25 cellular contexts compared by ENCODE assay signal in the genomic region with DNA sequence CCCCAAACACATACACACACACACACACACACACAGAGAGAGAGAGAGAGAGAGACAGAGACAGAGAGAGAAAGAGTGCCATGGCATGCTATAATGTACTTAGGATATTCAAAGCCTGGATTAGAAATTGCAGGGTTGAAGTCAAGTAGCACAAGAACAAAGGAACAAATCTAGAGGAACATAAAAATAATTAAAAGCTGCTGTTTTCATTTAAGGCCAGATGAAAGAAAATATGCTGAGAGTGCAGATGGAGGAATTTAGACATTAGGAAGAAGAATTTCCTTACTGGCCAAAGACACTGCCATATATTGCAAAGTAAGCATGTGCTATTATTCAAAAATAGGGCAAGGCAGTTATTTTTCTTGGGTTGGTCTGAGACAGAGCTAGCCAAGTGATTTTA. TPM values are rescaled to one million over a fixed set of nuclear protein-coding genes. Genes with fewer than 3 reads are reported as not detected.
"Had no signal": no experiment of that assay in that cellular context is flagged by ENCODE, and none has a peak within 500 bp of the region (broad histone marks: within the 10 kb centered on the region; RNA-seq: fewer than 3 reads in every experiment).

No MANE protein-coding gene starts in this region.

- ATAC-seq: SK-N-SH treated with all-trans-retinoic acid at 6 μM for 48 hours had no signal

- DNase-seq: KBM-7, MV-4-11, NCI-H1048, NCI-H1105 treated with DMSO at 0.1 percent for 48 hours, NCI-H1417 treated with DMSO at 0.1 percent for 48 hours, NCI-H146, NCI-H1694 treated with DMSO at 0.1 percent for 48 hours, NCI-H1930, NCI-H2081, NCI-H2171, NCI-H226, NCI-H446, NCI-H510A, NCI-H524 treated with DMSO at 0.1 percent for 48 hours, NCI-H69, NCI-H774, RPMI8226, SHP77, T-helper 1 cell had no signal

- FAIRE-seq: RCC 7860 had no signal

RNA-seq across cellular contexts. Expression of a gene that starts 31.7 kb away (rescaled TPM):
- total RNA-seq: LHCN-M2, MCF 10A, SK-MEL-5 had no signal
- polyA plus RNA-seq: IgD-negative memory B cell had no signal
